1 cellular context compared by ENCODE assay signal in genomic region chr18:48952287-48953095, GRCh38.
TF ChIP-seq lines count a peak whose summit lies in the region.

No MANE protein-coding gene starts in this region.

TF ChIP-seq in HepG2, 621 proteins besides CTCF, POLR2A, EP300 and RAD21 (continued from another document and continues in another):
- TF ChIP-seq, protein P1, sequence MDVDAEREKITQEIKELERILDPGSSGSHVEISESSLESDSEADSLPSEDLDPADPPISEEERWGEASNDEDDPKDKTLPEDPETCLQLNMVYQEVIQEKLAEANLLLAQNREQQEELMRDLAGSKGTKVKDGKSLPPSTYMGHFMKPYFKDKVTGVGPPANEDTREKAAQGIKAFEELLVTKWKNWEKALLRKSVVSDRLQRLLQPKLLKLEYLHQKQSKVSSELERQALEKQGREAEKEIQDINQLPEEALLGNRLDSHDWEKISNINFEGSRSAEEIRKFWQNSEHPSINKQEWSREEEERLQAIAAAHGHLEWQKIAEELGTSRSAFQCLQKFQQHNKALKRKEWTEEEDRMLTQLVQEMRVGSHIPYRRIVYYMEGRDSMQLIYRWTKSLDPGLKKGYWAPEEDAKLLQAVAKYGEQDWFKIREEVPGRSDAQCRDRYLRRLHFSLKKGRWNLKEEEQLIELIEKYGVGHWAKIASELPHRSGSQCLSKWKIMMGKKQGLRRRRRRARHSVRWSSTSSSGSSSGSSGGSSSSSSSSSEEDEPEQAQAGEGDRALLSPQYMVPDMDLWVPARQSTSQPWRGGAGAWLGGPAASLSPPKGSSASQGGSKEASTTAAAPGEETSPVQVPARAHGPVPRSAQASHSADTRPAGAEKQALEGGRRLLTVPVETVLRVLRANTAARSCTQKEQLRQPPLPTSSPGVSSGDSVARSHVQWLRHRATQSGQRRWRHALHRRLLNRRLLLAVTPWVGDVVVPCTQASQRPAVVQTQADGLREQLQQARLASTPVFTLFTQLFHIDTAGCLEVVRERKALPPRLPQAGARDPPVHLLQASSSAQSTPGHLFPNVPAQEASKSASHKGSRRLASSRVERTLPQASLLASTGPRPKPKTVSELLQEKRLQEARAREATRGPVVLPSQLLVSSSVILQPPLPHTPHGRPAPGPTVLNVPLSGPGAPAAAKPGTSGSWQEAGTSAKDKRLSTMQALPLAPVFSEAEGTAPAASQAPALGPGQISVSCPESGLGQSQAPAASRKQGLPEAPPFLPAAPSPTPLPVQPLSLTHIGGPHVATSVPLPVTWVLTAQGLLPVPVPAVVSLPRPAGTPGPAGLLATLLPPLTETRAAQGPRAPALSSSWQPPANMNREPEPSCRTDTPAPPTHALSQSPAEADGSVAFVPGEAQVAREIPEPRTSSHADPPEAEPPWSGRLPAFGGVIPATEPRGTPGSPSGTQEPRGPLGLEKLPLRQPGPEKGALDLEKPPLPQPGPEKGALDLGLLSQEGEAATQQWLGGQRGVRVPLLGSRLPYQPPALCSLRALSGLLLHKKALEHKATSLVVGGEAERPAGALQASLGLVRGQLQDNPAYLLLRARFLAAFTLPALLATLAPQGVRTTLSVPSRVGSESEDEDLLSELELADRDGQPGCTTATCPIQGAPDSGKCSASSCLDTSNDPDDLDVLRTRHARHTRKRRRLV (CRISPR knock-in tag; IDR thresholded peaks at IDR 0.05) = peak; percentile 22; the same call in 1 of the 2 replicates
- no peak for TF ChIP-seq HNRNPH1 (optimal IDR thresholded peaks at IDR 0.05; ENCODE audit: low read depth, low read length)
- no peak for TF ChIP-seq NCOA2 (CRISPR knock-in tag; IDR thresholded peaks at IDR 0.05)
- TF ChIP-seq TBL1XR1 (IDR thresholded peaks at IDR 0.05; ENCODE audit: borderline replicate concordance, low read length, partially characterized antibody) = no peak
- TF ChIP-seq BRD4 (CRISPR knock-in tag; IDR thresholded peaks at IDR 0.05) = 0 out of 2 replicates have a peak, but pooled peaks have one; percentile 13
- no peak for TF ChIP-seq YEATS2 (CRISPR knock-in tag; IDR thresholded peaks at IDR 0.05; ENCODE audit: borderline replicate concordance)
- 0 out of 2 replicates have a peak, but pooled peaks have one; percentile 46 for TF ChIP-seq ZNF567 (CRISPR knock-in tag; IDR thresholded peaks at IDR 0.05; ENCODE audit: borderline replicate concordance)
- peak; percentile 74 for TF ChIP-seq HDAC1 (CRISPR knock-in tag; IDR thresholded peaks at IDR 0.05)
- TF ChIP-seq, protein P2, sequence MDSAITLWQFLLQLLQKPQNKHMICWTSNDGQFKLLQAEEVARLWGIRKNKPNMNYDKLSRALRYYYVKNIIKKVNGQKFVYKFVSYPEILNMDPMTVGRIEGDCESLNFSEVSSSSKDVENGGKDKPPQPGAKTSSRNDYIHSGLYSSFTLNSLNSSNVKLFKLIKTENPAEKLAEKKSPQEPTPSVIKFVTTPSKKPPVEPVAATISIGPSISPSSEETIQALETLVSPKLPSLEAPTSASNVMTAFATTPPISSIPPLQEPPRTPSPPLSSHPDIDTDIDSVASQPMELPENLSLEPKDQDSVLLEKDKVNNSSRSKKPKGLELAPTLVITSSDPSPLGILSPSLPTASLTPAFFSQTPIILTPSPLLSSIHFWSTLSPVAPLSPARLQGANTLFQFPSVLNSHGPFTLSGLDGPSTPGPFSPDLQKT (CRISPR knock-in tag; IDR thresholded peaks at IDR 0.05; ENCODE audit: borderline replicate concordance) = no peak
- TF ChIP-seq ZNF101 (CRISPR knock-in tag; IDR thresholded peaks at IDR 0.05; ENCODE audit: borderline replicate concordance, low read depth) = no peak
- TF ChIP-seq MED1 (CRISPR knock-in tag; IDR thresholded peaks at IDR 0.05) = peak; percentile 51; the same call in 1 of the 2 replicates
- TF ChIP-seq, protein P3, sequence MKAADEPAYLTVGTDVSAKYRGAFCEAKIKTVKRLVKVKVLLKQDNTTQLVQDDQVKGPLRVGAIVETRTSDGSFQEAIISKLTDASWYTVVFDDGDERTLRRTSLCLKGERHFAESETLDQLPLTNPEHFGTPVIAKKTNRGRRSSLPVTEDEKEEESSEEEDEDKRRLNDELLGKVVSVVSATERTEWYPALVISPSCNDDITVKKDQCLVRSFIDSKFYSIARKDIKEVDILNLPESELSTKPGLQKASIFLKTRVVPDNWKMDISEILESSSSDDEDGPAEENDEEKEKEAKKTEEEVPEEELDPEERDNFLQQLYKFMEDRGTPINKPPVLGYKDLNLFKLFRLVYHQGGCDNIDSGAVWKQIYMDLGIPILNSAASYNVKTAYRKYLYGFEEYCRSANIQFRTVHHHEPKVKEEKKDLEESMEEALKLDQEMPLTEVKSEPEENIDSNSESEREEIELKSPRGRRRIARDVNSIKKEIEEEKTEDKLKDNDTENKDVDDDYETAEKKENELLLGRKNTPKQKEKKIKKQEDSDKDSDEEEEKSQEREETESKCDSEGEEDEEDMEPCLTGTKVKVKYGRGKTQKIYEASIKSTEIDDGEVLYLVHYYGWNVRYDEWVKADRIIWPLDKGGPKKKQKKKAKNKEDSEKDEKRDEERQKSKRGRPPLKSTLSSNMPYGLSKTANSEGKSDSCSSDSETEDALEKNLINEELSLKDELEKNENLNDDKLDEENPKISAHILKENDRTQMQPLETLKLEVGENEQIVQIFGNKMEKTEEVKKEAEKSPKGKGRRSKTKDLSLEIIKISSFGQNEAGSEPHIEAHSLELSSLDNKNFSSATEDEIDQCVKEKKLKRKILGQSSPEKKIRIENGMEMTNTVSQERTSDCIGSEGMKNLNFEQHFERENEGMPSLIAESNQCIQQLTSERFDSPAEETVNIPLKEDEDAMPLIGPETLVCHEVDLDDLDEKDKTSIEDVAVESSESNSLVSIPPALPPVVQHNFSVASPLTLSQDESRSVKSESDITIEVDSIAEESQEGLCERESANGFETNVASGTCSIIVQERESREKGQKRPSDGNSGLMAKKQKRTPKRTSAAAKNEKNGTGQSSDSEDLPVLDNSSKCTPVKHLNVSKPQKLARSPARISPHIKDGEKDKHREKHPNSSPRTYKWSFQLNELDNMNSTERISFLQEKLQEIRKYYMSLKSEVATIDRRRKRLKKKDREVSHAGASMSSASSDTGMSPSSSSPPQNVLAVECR (CRISPR knock-in tag; IDR thresholded peaks at IDR 0.05; ENCODE audit: borderline replicate concordance) = 0 out of 2 replicates have a peak, but pooled peaks have one; percentile 59
- 0 out of 2 replicates have a peak, but pooled peaks have one; percentile 40 for TF ChIP-seq MED13 (CRISPR knock-in tag; IDR thresholded peaks at IDR 0.05)
- TF ChIP-seq DR1 (CRISPR knock-in tag; IDR thresholded peaks at IDR 0.05) = peak; percentile 31; the same call in 1 of the 2 replicates
- no peak for TF ChIP-seq RFX3 (CRISPR knock-in tag; IDR thresholded peaks at IDR 0.05)
- peak; percentile 47 for TF ChIP-seq HOXA3 (CRISPR knock-in tag; IDR thresholded peaks at IDR 0.05)
- TF ChIP-seq MYPOP (CRISPR knock-in tag; IDR thresholded peaks at IDR 0.05) = peak; percentile 61
- TF ChIP-seq ZNF629 (CRISPR knock-in tag; conservative IDR thresholded peaks at IDR 0.05) = 0 out of 2 replicates have a peak, but pooled peaks have one; percentile 6
- TF ChIP-seq TEAD3 (CRISPR knock-in tag; optimal IDR thresholded peaks at IDR 0.05; ENCODE audit: borderline replicate concordance) = peak; percentile 47
- no peak for TF ChIP-seq ZNF234 (CRISPR knock-in tag; conservative IDR thresholded peaks at IDR 0.05)
- TF ChIP-seq MAZ (IDR thresholded peaks at IDR 0.05; ENCODE audit: borderline replicate concordance, low read depth, low read length) = peak; percentile 18; the same call in 1 of the 2 replicates
- TF ChIP-seq MAZ (CRISPR knock-in tag; IDR thresholded peaks at IDR 0.05; ENCODE audit: low read depth) = no peak
- TF ChIP-seq CBX2 (IDR thresholded peaks at IDR 0.05; ENCODE audit: low read depth, low read length) = no peak
- no peak for TF ChIP-seq CBX2 (CRISPR knock-in tag; IDR thresholded peaks at IDR 0.05; ENCODE audit: low read depth)
- TF ChIP-seq ZNF609 (CRISPR knock-in tag; IDR thresholded peaks at IDR 0.05; ENCODE audit: borderline replicate concordance) = no peak
- 0 out of 2 replicates have a peak, but pooled peaks have one; percentile 28 for TF ChIP-seq ZNF879 (CRISPR knock-in tag; IDR thresholded peaks at IDR 0.05)
- TF ChIP-seq ZEB1 (IDR thresholded peaks at IDR 0.05; ENCODE audit: insufficient replicate concordance, low read depth) = peak; percentile 26
- TF ChIP-seq FOXJ3 (CRISPR knock-in tag; IDR thresholded peaks at IDR 0.05; ENCODE audit: borderline replicate concordance) = peak; percentile 35; the same call in 1 of the 2 replicates
- no peak for TF ChIP-seq TBP (CRISPR knock-in tag; IDR thresholded peaks at IDR 0.05)
- no peak for TF ChIP-seq ZNF552 (CRISPR knock-in tag; IDR thresholded peaks at IDR 0.05; ENCODE audit: borderline replicate concordance)
- TF ChIP-seq ZNF773 (CRISPR knock-in tag; IDR thresholded peaks at IDR 0.05; ENCODE audit: borderline replicate concordance) = 0 out of 2 replicates have a peak, but pooled peaks have one; percentile 58
- TF ChIP-seq, protein P4, sequence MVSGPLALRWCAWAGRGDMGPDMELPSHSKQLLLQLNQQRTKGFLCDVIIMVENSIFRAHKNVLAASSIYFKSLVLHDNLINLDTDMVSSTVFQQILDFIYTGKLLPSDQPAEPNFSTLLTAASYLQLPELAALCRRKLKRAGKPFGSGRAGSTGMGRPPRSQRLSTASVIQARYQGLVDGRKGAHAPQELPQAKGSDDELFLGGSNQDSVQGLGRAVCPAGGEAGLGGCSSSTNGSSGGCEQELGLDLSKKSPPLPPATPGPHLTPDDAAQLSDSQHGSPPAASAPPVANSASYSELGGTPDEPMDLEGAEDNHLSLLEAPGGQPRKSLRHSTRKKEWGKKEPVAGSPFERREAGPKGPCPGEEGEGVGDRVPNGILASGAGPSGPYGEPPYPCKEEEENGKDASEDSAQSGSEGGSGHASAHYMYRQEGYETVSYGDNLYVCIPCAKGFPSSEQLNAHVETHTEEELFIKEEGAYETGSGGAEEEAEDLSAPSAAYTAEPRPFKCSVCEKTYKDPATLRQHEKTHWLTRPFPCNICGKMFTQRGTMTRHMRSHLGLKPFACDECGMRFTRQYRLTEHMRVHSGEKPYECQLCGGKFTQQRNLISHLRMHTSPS (CRISPR knock-in tag; IDR thresholded peaks at IDR 0.05; ENCODE audit: low read depth) = no peak
- no peak for TF ChIP-seq ZNF570 (CRISPR knock-in tag; IDR thresholded peaks at IDR 0.05; ENCODE audit: borderline replicate concordance)
- TF ChIP-seq ZNF713 (CRISPR knock-in tag; IDR thresholded peaks at IDR 0.05) = no peak
- TF ChIP-seq ZBTB10 (CRISPR knock-in tag; IDR thresholded peaks at IDR 0.05; ENCODE audit: borderline replicate concordance) = peak; percentile 45; the same call in 1 of the 2 replicates
- TF ChIP-seq ZNF839 (CRISPR knock-in tag; IDR thresholded peaks at IDR 0.05; ENCODE audit: borderline replicate concordance) = no peak
- no peak for TF ChIP-seq PRPF4 (IDR thresholded peaks at IDR 0.05; ENCODE audit: low read depth, low read length, poor library complexity, severe bottlenecking)
- TF ChIP-seq FOSL2 (CRISPR knock-in tag; IDR thresholded peaks at IDR 0.05) = 0 out of 2 replicates have a peak, but pooled peaks have one; percentile 5
